In the genomic region with DNA sequence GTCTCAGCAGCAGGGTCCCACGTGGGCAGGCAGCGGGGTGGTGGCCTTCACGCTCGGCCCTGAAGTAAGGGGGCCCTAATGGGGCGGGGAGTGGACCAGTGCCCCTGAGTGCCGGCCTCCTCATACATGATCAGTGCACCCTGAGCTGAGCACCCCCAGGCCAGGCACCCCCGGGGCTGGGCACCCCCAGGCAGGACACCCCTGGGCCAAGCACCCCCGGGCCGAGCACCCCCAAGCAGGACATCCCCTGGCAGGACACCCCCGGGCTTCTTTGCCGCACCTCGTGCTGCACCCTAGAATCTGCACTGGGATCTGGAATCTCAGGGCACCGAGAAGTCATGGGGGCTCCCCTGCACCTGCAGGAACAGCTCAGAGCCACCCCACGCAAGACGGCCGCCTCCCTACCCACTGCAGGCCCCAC, we compare ENCODE assay signal across 18 cellular contexts. TPM values are rescaled to one million over a fixed set of nuclear protein-coding genes. Genes with fewer than 3 reads are reported as not detected.
DNase-seq lines count a peak whose midpoint lies in the region; ATAC-seq and TF ChIP-seq lines count a peak whose summit lies in the region.
"Had no signal": no experiment of that assay in that cellular context is flagged by ENCODE, and none has a peak within 500 bp of the region (broad histone marks: within the 10 kb centered on the region; RNA-seq: fewer than 3 reads in every experiment).

No MANE protein-coding gene starts in this region.

- DNase-seq in WERI-Rb-1 (peak; percentile 1), neural progenitor cell (ENCODE audit: low spot score) (no peak), spleen (peak; percentile 70), activated gamma-delta T cell (lab: John Stamatoyannopoulos, UW) (no peak)
- no peak for DNase-seq in stimulated activated naive CD4-positive, alpha-beta T cell treated with Interleukin-2 at 50 U/mL for 16 hours (lab: John Stamatoyannopoulos, UW)
- DNase-seq: BE2C, DND-41, GDM1, MG63, NCI-H1092 treated with DMSO at 0.1 percent for 48 hours, NCI-H1694, NCI-H2107, NCI-H82, SIG-M5 had no signal

- H3K4me3 Mint-ChIP-seq in neural progenitor cell, result peak overlapping the region; percentile 30
- H3K4me3 Mint-ChIP-seq: CD8-positive, alpha-beta T cell had no signal

- no peak for TF ChIP-seq POLR2A in spleen (IDR thresholded peaks at IDR 0.05)

- 93 to 94% methylated on average over 16 of the region's 16 CpGs for WGBS in ectodermal cell, 2 experiments
- 89 to 98% (median 95%) methylated on average over 10 to 16 of the region's 16 CpGs for WGBS in spleen, 5 donors

- no peak overlapping the region for H3K9ac ChIP-seq in neural progenitor cell

- peaks cover 34% of the 10 kb centered on the region for H3K4me1 Mint-ChIP-seq in neural progenitor cell

- H3K9me3 Mint-ChIP-seq in neural progenitor cell, result peaks cover 13% of the 10 kb centered on the region
- H3K9me3 Mint-ChIP-seq: CD8-positive, alpha-beta T cell had no signal

- no peaks in the 10 kb centered on the region for H3K79me2 ChIP-seq in neural progenitor cell (ENCODE audit: low read depth)

- peaks cover 43% of the 10 kb centered on the region for H3K4me1 ChIP-seq in ectodermal cell (ENCODE audit: control insufficient read depth, insufficient read depth, low read length)
- H3K4me1 ChIP-seq in neural progenitor cell, result peaks cover 58% of the 10 kb centered on the region
- H3K4me1 ChIP-seq in spleen, result peaks cover 0 to 7% (median 0%) of the 10 kb centered on the region in 6 donors

- H3K27me3 Mint-ChIP-seq in neural progenitor cell (ENCODE audit: insufficient read depth, low read depth), result peaks cover 2% of the 10 kb centered on the region

- H3K27ac ChIP-seq in WERI-Rb-1 (no peak overlapping the region), ectodermal cell (ENCODE audit: insufficient read depth, low read depth, low read length, poor library complexity, severe bottlenecking) (peak overlapping the region; percentile 96), neural progenitor cell (peak overlapping the region; percentile 89), spleen (no peak overlapping the region)

- H3K4me2 ChIP-seq in neural progenitor cell, result peak overlapping the region; percentile 48

- no peak overlapping the region for H2AFZ ChIP-seq in neural progenitor cell (replicated peaks)

- H3K27me3 ChIP-seq in WERI-Rb-1 (ENCODE audit: insufficient read depth, low read depth, severe bottlenecking), result no peaks in the 10 kb centered on the region
- no peaks in the 10 kb centered on the region for H3K27me3 ChIP-seq in ectodermal cell (ENCODE audit: control insufficient read depth, insufficient read depth, low read length, poor library complexity, severe bottlenecking)
- no peaks in the 10 kb centered on the region for H3K27me3 ChIP-seq in neural progenitor cell
- H3K27me3 ChIP-seq in spleen (replicated peaks in 1 of 7), result no peaks in the 10 kb centered on the region
- H3K27me3 ChIP-seq: BE2C, MG63 had no signal

- no peak overlapping the region for H3K4me3 ChIP-seq in WERI-Rb-1 (ENCODE audit: low read depth, low read length)
- H3K4me3 ChIP-seq in ectodermal cell (ENCODE audit: insufficient read depth, low read depth, low read length), result no peak overlapping the region
- H3K4me3 ChIP-seq in neural progenitor cell, result no peak overlapping the region
- H3K4me3 ChIP-seq in spleen, result no peak overlapping the region
- H3K4me3 ChIP-seq: MG63 had no signal

- ATAC-seq in HG02623 (IDR thresholded peaks at IDR 0.05; ENCODE audit: unreplicated experiment), result no peak
- ATAC-seq: CD8-positive, alpha-beta T cell; Panc1 had no signal

- H3K36me3 ChIP-seq in WERI-Rb-1, result no peaks in the 10 kb centered on the region
- no peaks in the 10 kb centered on the region for H3K36me3 ChIP-seq in ectodermal cell (ENCODE audit: control insufficient read depth, insufficient read depth, low read length)
- no peaks in the 10 kb centered on the region for H3K36me3 ChIP-seq in neural progenitor cell
- H3K36me3 ChIP-seq in spleen, result peaks cover 0 to 52% (median 4%) of the 10 kb centered on the region in 6 donors
- H3K36me3 ChIP-seq: BE2C, MG63 had no signal

- peaks cover 10% of the 10 kb centered on the region for H3K36me3 Mint-ChIP-seq in neural progenitor cell

- H3K9me3 ChIP-seq in WERI-Rb-1 (ENCODE audit: severe bottlenecking), result no peaks in the 10 kb centered on the region
- no peaks in the 10 kb centered on the region for H3K9me3 ChIP-seq in ectodermal cell (ENCODE audit: control insufficient read depth, low read length)
- H3K9me3 ChIP-seq in neural progenitor cell (ENCODE audit: low read depth), result no peaks in the 10 kb centered on the region
- peaks cover 0 to 8% (median 0%) of the 10 kb centered on the region in 8 donors for H3K9me3 ChIP-seq in spleen
- H3K9me3 ChIP-seq: MG63 had no signal

- H3F3A ChIP-seq in neural progenitor cell (ENCODE audit: low read depth), result peaks cover 55% of the 10 kb centered on the region

- H3K27ac Mint-ChIP-seq in neural progenitor cell, result peak overlapping the region; percentile 96
- H3K27ac Mint-ChIP-seq: CD8-positive, alpha-beta T cell had no signal

- intact Hi-C loops in spleen (cut with DNase I; ENCODE audit: low total_unique reads), result no loop called here

- TF ChIP-seq CTCF in WERI-Rb-1 (IDR thresholded peaks at IDR 0.05; ENCODE audit: low read depth, low read length) (no peak), neural progenitor cell (IDR thresholded peaks at IDR 0.05) (no peak), spleen (IDR thresholded peaks at IDR 0.05 in 8 of 11, conservative IDR thresholded peaks at IDR 0.05 in 3 of 11) (no peak)

- H4K20me1 ChIP-seq in neural progenitor cell (ENCODE audit: low read depth), result no peaks in the 10 kb centered on the region

RNA-seq across cellular contexts. Expression of a gene that starts 51.4 kb away (rescaled TPM):
- polyA plus RNA-seq in ectodermal cell (2013, experiment 1 of 4), result 20.7 TPM
- 23.2 TPM for polyA plus RNA-seq in ectodermal cell (2013, experiment 2 of 4)
- 21.1 TPM for polyA plus RNA-seq in ectodermal cell (2013, experiment 3 of 4)
- polyA plus RNA-seq in ectodermal cell (2013, experiment 4 of 4), result 26.7 TPM
- 4.7 and 25.1 TPM in 2 replicates for total RNA-seq in neural progenitor cell (ENCODE audit: low replicate concordance)
- 10 to 100 TPM; 14.5 to 52.8 (median 29.8) TPM for total RNA-seq in spleen
- 10 to 100 TPM; 15.6 to 62.3 (median 43.4) TPM for polyA plus RNA-seq in spleen

RNA-seq across cellular contexts. Expression of a gene that starts 51.7 kb away (rescaled TPM):
- 1.1 TPM for polyA plus RNA-seq in ectodermal cell (2013, experiment 1 of 4)
- polyA plus RNA-seq in ectodermal cell (2013, experiment 2 of 4), result 0.59 TPM
- 1.3 TPM for polyA plus RNA-seq in ectodermal cell (2013, experiment 3 of 4)
- polyA plus RNA-seq in ectodermal cell (2013, experiment 4 of 4), result 1.4 TPM
- 0.39 and 0.65 TPM in 2 replicates for total RNA-seq in neural progenitor cell (ENCODE audit: low replicate concordance)
- total RNA-seq in spleen, result 10 to 100 TPM in 2 of 7 donors, 1 to 10 TPM in 5; 1.9 to 15.0 (median 5.3) TPM
- 10 to 100 TPM in 1 of 3 donors, 1 to 10 TPM in 2; 3.2 to 10.7 (median 7.8) TPM for polyA plus RNA-seq in spleen

Comparison
In these comparisons a context has a peak if more than half of its experiments do, and no peak if none do; other contexts are left out.
1. DNase-seq: peak in WERI-Rb-1 (single experiment) and spleen (single experiment); none in neural progenitor cell (single experiment), stimulated activated naive CD4-positive, alpha-beta T cell treated with Interleukin-2 at 50 U/mL for 16 hours (single experiment) and activated gamma-delta T cell (single experiment).
2. H3K27ac ChIP-seq: peak in ectodermal cell (single experiment) and neural progenitor cell (single experiment); none in WERI-Rb-1 (single experiment) and spleen (0 of 8).